29 cellular contexts compared by ENCODE assay signal in genomic region chr4:185825737-185826136, GRCh38. TPM values are rescaled to one million over a fixed set of nuclear protein-coding genes. Genes with fewer than 3 reads are reported as not detected.
"Had no signal": no experiment of that assay in that cellular context is flagged by ENCODE, and none has a peak within 500 bp of the region (broad histone marks: within the 10 kb centered on the region; RNA-seq: fewer than 3 reads in every experiment).

No MANE protein-coding gene starts in this region.

- FAIRE-seq: colon, islet of Langerhans had no signal

- ATAC-seq: activated naive CD8-positive, alpha-beta T cell treated with anti-CD3 and anti-CD28 coated beads, Interleukin-2, amount 50 U/mL, for 24 hours; activated T-cell treated with anti-CD3 and anti-CD28 coated beads, Interleukin-2, amount 50 U/mL, for 4 hours; gastrocnemius medialis; sciatic nerve; stimulated activated naive CD8-positive, alpha-beta T cell treated with anti-CD3 and anti-CD28 coated beads, Interleukin-15, Interleukin-2, amounts not matched to agents 100 U/mL and 50 U/mL, for 24 hours; T-cell had no signal

- H3K27ac ChIP-seq: gastrocnemius medialis, left ventricle myocardium inferior, neutrophil, ovary, prostate gland, skin epidermis, thoracic aorta, upper lobe of left lung, vagina had no signal

- DNase-seq: activated CD4-positive, alpha-beta memory T cell treated with anti-CD3 and anti-CD28 coated beads for 36 hours; activated CD4-positive, alpha-beta T cell treated with anti-CD3 and anti-CD28 coated beads for 48 hours; activated naive CD8-positive, alpha-beta T cell treated with anti-CD3 and anti-CD28 coated beads, Interleukin-2, amount 50 U/mL, for 24 hours; activated T-cell treated with anti-CD3 and anti-CD28 coated beads, Interleukin-2, amount 50 U/mL, for 4 hours; amygdala; dermis blood vessel endothelial cell; effector CD4-positive, alpha-beta T cell; gastrocnemius medialis; glutamatergic neuron; left ventricle myocardium inferior; naive B cell; nephron progenitor cell; ovary; retina; stimulated activated CD4-positive, alpha-beta T cell treated with anti-CD3 and anti-CD28 coated beads, Interleukin-12 subunit alpha, Interleukin-12 subunit beta, amount 100 ng/mL, for 4 hours; stimulated activated CD4-positive, alpha-beta T cell treated with anti-CD3 and anti-CD28 coated beads, Interleukin-4, amount 100 ng/mL, for 1 hour; stimulated activated naive CD8-positive, alpha-beta T cell treated with anti-CD3 and anti-CD28 coated beads, Interleukin-15, Interleukin-2, amounts not matched to agents 100 U/mL and 50 U/mL, for 24 hours; T-cell; upper lobe of left lung had no signal

- H3K4me1 ChIP-seq: gastrocnemius medialis, prostate gland, upper lobe of left lung, vagina had no signal

- H3K27me3 ChIP-seq: gastrocnemius medialis, neutrophil, ovary, upper lobe of left lung, vagina had no signal

- H3K36me3 ChIP-seq: gastrocnemius medialis, left ventricle myocardium inferior, neutrophil, ovary, prostate gland, thoracic aorta, upper lobe of left lung, vagina had no signal

- H3K4me3 ChIP-seq: gastrocnemius medialis, left ventricle myocardium inferior, lung, ovary, prostate gland, skin epidermis, thoracic aorta, upper lobe of left lung, vagina had no signal

- H3K9me3 ChIP-seq: gastrocnemius medialis, left ventricle myocardium inferior, neutrophil, ovary, prostate gland, thoracic aorta, upper lobe of left lung, vagina had no signal

RNA-seq across cellular contexts. Expression of gene SORBS2, which starts 13.7 kb away (rescaled TPM):
- total RNA-seq: activated CD4-positive, alpha-beta memory T cell treated with anti-CD3 and anti-CD28 coated beads for 36 hours; activated T-helper 2 cell treated with anti-CD3 and anti-CD28 coated beads, Interferon-gamma antibody, Interleukin-2, Interleukin-4, amounts not matched to agents 10 μg/mL and 5 μg/mL and 100 μg/mL, durations not matched to agents 14 hours and 24 hours and 36 hours had no signal
